Comparison of ENCODE assay signal across 3 cellular contexts in genomic region chr6:28188111-28188979, GRCh38.
TF ChIP-seq lines count a peak whose summit lies in the region.

No MANE protein-coding gene starts in this region.

TF ChIP-seq in HepG2, 621 proteins besides CTCF, POLR2A, EP300 and RAD21:
- TF ChIP-seq ZNF446 (CRISPR knock-in tag; IDR thresholded peaks at IDR 0.05) (no peak), MED1 (CRISPR knock-in tag; IDR thresholded peaks at IDR 0.05) (no peak), FOXC1 (CRISPR knock-in tag; IDR thresholded peaks at IDR 0.05; ENCODE audit: borderline replicate concordance) (no peak), ZNF616 (CRISPR knock-in tag; IDR thresholded peaks at IDR 0.05; ENCODE audit: low read depth) (no peak), ATF3 (CRISPR knock-in tag; IDR thresholded peaks at IDR 0.05) (no peak), MAFK (conservative IDR thresholded peaks at IDR 0.05 in 1 of 2, IDR thresholded peaks at IDR 0.05 in 1 of 2; ENCODE audit: low read length in 2 of 2) (peak; percentile 33 to 65), ZNF556 (CRISPR knock-in tag; IDR thresholded peaks at IDR 0.05; ENCODE audit: borderline replicate concordance) (no peak), ZNF577 (CRISPR knock-in tag; IDR thresholded peaks at IDR 0.05; ENCODE audit: borderline replicate concordance, low read depth) (no peak), KAT8 (CRISPR knock-in tag; IDR thresholded peaks at IDR 0.05) (no peak), MAFF (IDR thresholded peaks at IDR 0.05; ENCODE audit: low read depth, low read length) (peak; percentile 31; the same call in 1 of the 2 replicates), ZNF598 (CRISPR knock-in tag; IDR thresholded peaks at IDR 0.05; ENCODE audit: borderline replicate concordance) (no peak), PREB (CRISPR knock-in tag; IDR thresholded peaks at IDR 0.05) (no peak), EZH2 (conservative IDR thresholded peaks at IDR 0.05; ENCODE audit: low read depth, low read length) (peak; percentile 6; the same call in 1 of the 2 replicates), GFI1 (CRISPR knock-in tag; IDR thresholded peaks at IDR 0.05; ENCODE audit: borderline replicate concordance) (no peak), ELF1 (CRISPR knock-in tag; IDR thresholded peaks at IDR 0.05) (no peak), KAT2B (IDR thresholded peaks at IDR 0.05; ENCODE audit: borderline replicate concordance, low read depth, low read length) (no peak), ZNF232 (CRISPR knock-in tag; IDR thresholded peaks at IDR 0.05; ENCODE audit: borderline replicate concordance) (no peak), HINFP (CRISPR knock-in tag; IDR thresholded peaks at IDR 0.05; ENCODE audit: low read depth) (no peak), ZNF251 (CRISPR knock-in tag; IDR thresholded peaks at IDR 0.05) (no peak), LCORL (IDR thresholded peaks at IDR 0.05) (no peak), LCORL (CRISPR knock-in tag; IDR thresholded peaks at IDR 0.05) (no peak)

TF ChIP-seq in WTC11, 78 proteins besides CTCF, POLR2A, EP300 and RAD21:
- TF ChIP-seq ZNF232 (CRISPR knock-in tag; IDR thresholded peaks at IDR 0.05) (no peak), CREM (CRISPR knock-in tag; IDR thresholded peaks at IDR 0.05) (no peak), GTF2I (CRISPR knock-in tag; conservative IDR thresholded peaks at IDR 0.05) (peak; percentile 8; the same call in 1 of the 2 replicates)

TF ChIP-seq in liver, 16 proteins besides CTCF, POLR2A, EP300 and RAD21:
- TF ChIP-seq MAX (IDR thresholded peaks at IDR 0.05) (no peak), HNF4A (conservative IDR thresholded peaks at IDR 0.05) (no peak), JUND (IDR thresholded peaks at IDR 0.05) (no peak)
